ENCODE assay signal across 17 cellular contexts in the genomic region with DNA sequence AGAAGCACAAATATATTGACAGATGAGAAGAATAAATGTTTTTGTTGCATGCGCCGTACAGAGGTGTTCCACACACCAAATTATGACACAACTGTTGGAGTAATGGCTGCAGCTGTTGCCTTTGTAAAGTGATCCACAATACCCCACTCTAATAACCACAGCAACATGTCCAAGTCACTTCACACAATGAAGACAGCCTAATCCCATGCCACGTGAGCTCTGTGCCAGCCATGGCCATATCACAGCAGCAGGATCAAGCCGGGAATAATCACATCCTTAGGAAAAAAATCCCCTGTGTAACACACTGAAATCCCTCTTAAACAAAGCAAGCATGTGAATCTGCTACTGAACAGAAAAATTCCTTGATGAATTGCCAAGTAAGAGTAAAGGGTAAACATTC.
DNase-seq lines count a peak whose midpoint lies in the region; ATAC-seq and TF ChIP-seq lines count a peak whose summit lies in the region.
"Had no signal": no experiment of that assay in that cellular context is flagged by ENCODE, and none has a peak within 500 bp of the region (broad histone marks: within the 10 kb centered on the region; RNA-seq: fewer than 3 reads in every experiment).

No MANE protein-coding gene starts in this region.

- no peaks in the 10 kb centered on the region for H3K36me3 ChIP-seq in left ventricle myocardium inferior
- H3K36me3 ChIP-seq: BLaER1 treated with 17β-estradiol and CSF1 and Interleukin-3, amounts not matched to agents 10 nM and 100 nM had no signal

- TF ChIP-seq CTCF in left ventricle myocardium inferior (IDR thresholded peaks at IDR 0.05; ENCODE audit: borderline replicate concordance), result no peak

- no peaks in the 10 kb centered on the region for H3K4me1 Mint-ChIP-seq in activated CD4-positive, alpha-beta T cell treated with anti-CD3 and anti-CD28 coated beads for 36 hours
- H3K4me1 Mint-ChIP-seq: CD8-positive, alpha-beta memory T cell had no signal

- ATAC-seq in left cardiac atrium, result peak; percentile 59 to 63
- ATAC-seq in activated CD4-positive, alpha-beta T cell treated with anti-CD3 and anti-CD28 coated beads for 36 hours, result no peak
- ATAC-seq: PC-3 had no signal

- no peak overlapping the region for H3K27ac Mint-ChIP-seq in activated CD4-positive, alpha-beta T cell treated with anti-CD3 and anti-CD28 coated beads for 36 hours
- H3K27ac Mint-ChIP-seq: CD8-positive, alpha-beta memory T cell had no signal

- no peaks in the 10 kb centered on the region for H3K4me1 ChIP-seq in left ventricle myocardium inferior

- H3K27ac ChIP-seq in left ventricle myocardium inferior (replicated peaks) (no peak overlapping the region), substantia nigra (ENCODE audit: low read depth, low read length, poor library complexity, severe bottlenecking) (peak overlapping the region; percentile 21)
- H3K27ac ChIP-seq: BLaER1 treated with 17β-estradiol and CSF1 and Interleukin-3, amounts not matched to agents 10 nM and 100 nM; RWPE1 had no signal

- DNase-seq in left cardiac atrium, result no peak
- DNase-seq in left ventricle myocardium inferior, result no peak
- DNase-seq in NCI-H69 (lab: John Stamatoyannopoulos, UW), result peak; percentile 52
- peak; percentile 3 for DNase-seq in dermis blood vessel endothelial cell
- DNase-seq in substantia nigra (lab: John Stamatoyannopoulos, UW), result no peak
- DNase-seq in activated CD4-positive, alpha-beta T cell treated with anti-CD3 and anti-CD28 coated beads for 36 hours, result no peak
- no peak for DNase-seq in cortex of kidney (lab: John Stamatoyannopoulos, UW)
- no peak for DNase-seq in ACHN
- DNase-seq: CD8-positive, alpha-beta memory T cell; H7; Karpas-422; MM.1S; NCI-H1092 treated with DMSO at 0.1 percent for 48 hours; NCI-H510A treated with DMSO at 0.1 percent for 48 hours; PC-3 had no signal

- no peak overlapping the region for H3K4me3 ChIP-seq in left ventricle myocardium inferior
- H3K4me3 ChIP-seq: BLaER1 treated with 17β-estradiol and CSF1 and Interleukin-3, amounts not matched to agents 10 nM and 100 nM had no signal

- POLR2A ChIA-PET in activated CD4-positive, alpha-beta T cell treated with anti-CD3 and anti-CD28 coated beads for 36 hours (lab: Charles Lee), result no interaction called here

- H3K27me3 ChIP-seq in left ventricle myocardium inferior (ENCODE audit: low read depth), result no peaks in the 10 kb centered on the region
- H3K27me3 ChIP-seq: BLaER1 treated with 17β-estradiol and CSF1 and Interleukin-3, amounts not matched to agents 10 nM and 100 nM had no signal

- intact Hi-C loops in left cardiac atrium (cut with DNase I), result no loop called here
- intact Hi-C loops in left ventricle myocardium inferior (cut with micrococcal nuclease), result no loop called here
- intact Hi-C loops in activated CD4-positive, alpha-beta T cell treated with anti-CD3 and anti-CD28 coated beads for 36 hours (cut with DNase I, micrococcal nuclease), result no loop called here

- in situ Hi-C loops in ACHN (cut with HindIII; ENCODE audit: low pct_ligation_motif_present, low pct_unique_long_range_greater_than_20kb, low sequenced_read_pairs), result no loop called here

- peaks cover 8% of the 10 kb centered on the region for H3K27me3 Mint-ChIP-seq in activated CD4-positive, alpha-beta T cell treated with anti-CD3 and anti-CD28 coated beads for 36 hours

- CTCF ChIA-PET in activated CD4-positive, alpha-beta T cell treated with anti-CD3 and anti-CD28 coated beads for 36 hours (lab: Charles Lee), result no interaction called here

- H3K4me3 Mint-ChIP-seq in activated CD4-positive, alpha-beta T cell treated with anti-CD3 and anti-CD28 coated beads for 36 hours, result no peak overlapping the region
- H3K4me3 Mint-ChIP-seq: CD8-positive, alpha-beta memory T cell had no signal

- no peaks in the 10 kb centered on the region for H3K9me3 ChIP-seq in left ventricle myocardium inferior (replicated peaks)
- H3K9me3 ChIP-seq: BLaER1 treated with 17β-estradiol and CSF1 and Interleukin-3, amounts not matched to agents 10 nM and 100 nM had no signal

- no peaks in the 10 kb centered on the region for H3K9me3 Mint-ChIP-seq in activated CD4-positive, alpha-beta T cell treated with anti-CD3 and anti-CD28 coated beads for 36 hours (ENCODE audit: low read depth)
- H3K9me3 Mint-ChIP-seq: CD8-positive, alpha-beta memory T cell had no signal

- H3K36me3 Mint-ChIP-seq in activated CD4-positive, alpha-beta T cell treated with anti-CD3 and anti-CD28 coated beads for 36 hours (ENCODE audit: low read depth), result no peaks in the 10 kb centered on the region
- H3K36me3 Mint-ChIP-seq: CD8-positive, alpha-beta memory T cell had no signal

Comparison
In these comparisons a context has a peak if more than half of its experiments do, and no peak if none do; other contexts are left out.
1. DNase-seq: peak in NCI-H69 (single experiment) and dermis blood vessel endothelial cell (single experiment); none in left cardiac atrium (single experiment), left ventricle myocardium inferior (single experiment), substantia nigra (0 of 49), activated CD4-positive, alpha-beta T cell treated with anti-CD3 and anti-CD28 coated beads for 36 hours (single experiment), cortex of kidney (single experiment) and ACHN (single experiment).